8 cellular contexts compared by ENCODE assay signal in the genomic region with DNA sequence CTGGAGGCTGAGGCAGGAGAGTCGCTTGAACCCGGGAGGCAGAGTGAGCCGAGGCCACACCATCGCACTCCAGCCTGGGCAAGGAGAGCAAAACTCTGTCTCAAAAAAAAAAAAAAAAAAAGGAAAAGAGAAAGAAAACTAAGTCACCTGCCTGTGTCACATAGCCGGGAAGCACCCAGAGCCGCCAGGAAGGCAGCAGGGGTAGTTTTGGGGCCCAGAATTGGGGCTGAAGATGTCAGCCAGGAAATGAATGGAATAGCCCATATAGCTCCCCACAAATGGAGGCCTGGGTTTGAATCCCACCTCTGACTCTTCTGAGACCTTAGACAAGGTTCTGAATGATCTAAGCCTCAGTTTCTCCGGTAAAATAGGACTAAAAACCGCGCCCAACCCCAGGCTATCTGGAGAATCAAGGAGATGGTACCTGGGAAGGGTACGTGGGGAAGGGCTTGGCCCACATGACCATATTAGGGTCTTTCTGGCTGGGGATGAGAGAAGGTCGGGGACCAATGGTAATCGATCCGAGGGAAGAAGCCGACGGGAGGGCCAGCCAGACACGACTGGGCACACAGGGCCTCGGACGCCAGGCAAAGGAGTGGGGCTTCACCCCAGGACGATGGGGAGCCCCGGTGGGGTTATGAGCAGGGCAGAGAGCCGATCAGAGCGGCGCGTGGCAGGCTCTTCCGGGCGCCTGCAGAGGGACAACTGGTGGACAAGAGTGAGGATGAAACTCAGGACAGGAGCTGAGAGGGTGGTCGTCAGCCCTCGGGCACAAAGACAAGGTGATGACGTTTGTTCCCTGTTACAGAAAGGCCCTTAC. TPM values are rescaled to one million over a fixed set of nuclear protein-coding genes. Genes with fewer than 3 reads are reported as not detected.
A peak's percentile ranks its signal among the peaks of the same experiment; 100 is the strongest.
DNase-seq lines count a peak whose midpoint lies in the region; ATAC-seq and TF ChIP-seq lines count a peak whose summit lies in the region.

No MANE protein-coding gene starts in this region.

- TF ChIP-seq CTCF in CD14-positive monocyte (IDR thresholded peaks at IDR 0.05): no peak

- H3K27me3 Mint-ChIP-seq in CD14-positive monocyte (ENCODE audit: low read depth in 3 of 3): peaks cover 35 to 45% (median 40%) of the 10 kb centered on the region in 3 donors
- peaks cover 28% of the 10 kb centered on the region for H3K27me3 Mint-ChIP-seq in activated T-helper 2 cell treated with anti-CD3 and anti-CD28 coated beads, Interferon-gamma antibody, Interleukin-2, Interleukin-4, amounts not matched to agents 10 μg/mL and 5 μg/mL and 100 μg/mL, durations not matched to agents 14 hours and 24 hours and 36 hours (ENCODE audit: low read depth)
- peaks cover 32% of the 10 kb centered on the region for H3K27me3 Mint-ChIP-seq in stimulated activated memory B cell treated with anti-CD40 and anti-IgM and Interleukin-4, amounts not matched to agents 10 μg/mL and 1 μg/mL and 100 μg/mL, for 72 hours

- H3K27ac Mint-ChIP-seq in CD14-positive monocyte: peak overlapping the region; percentile 83 to 94 (median 91)
- peak overlapping the region; percentile 89 for H3K27ac Mint-ChIP-seq in activated T-helper 2 cell treated with anti-CD3 and anti-CD28 coated beads, Interferon-gamma antibody, Interleukin-2, Interleukin-4, amounts not matched to agents 10 μg/mL and 5 μg/mL and 100 μg/mL, durations not matched to agents 14 hours and 24 hours and 36 hours
- H3K27ac Mint-ChIP-seq in stimulated activated memory B cell treated with anti-CD40 and anti-IgM and Interleukin-4, amounts not matched to agents 10 μg/mL and 1 μg/mL and 100 μg/mL, for 72 hours: peak overlapping the region; percentile 83

- H3K36me3 Mint-ChIP-seq in CD14-positive monocyte: peaks cover 20 to 26% of the 10 kb centered on the region in 2 donors
- peaks cover 6% of the 10 kb centered on the region for H3K36me3 Mint-ChIP-seq in activated T-helper 2 cell treated with anti-CD3 and anti-CD28 coated beads, Interferon-gamma antibody, Interleukin-2, Interleukin-4, amounts not matched to agents 10 μg/mL and 5 μg/mL and 100 μg/mL, durations not matched to agents 14 hours and 24 hours and 36 hours (ENCODE audit: low read depth)
- peaks cover 4% of the 10 kb centered on the region for H3K36me3 Mint-ChIP-seq in stimulated activated memory B cell treated with anti-CD40 and anti-IgM and Interleukin-4, amounts not matched to agents 10 μg/mL and 1 μg/mL and 100 μg/mL, for 72 hours

- DNase-seq in CD14-positive monocyte (ENCODE audit: low spot score): no peak
- no peak for DNase-seq in activated T-helper 2 cell treated with anti-CD3 and anti-CD28 coated beads, Interferon-gamma antibody, Interleukin-2, Interleukin-4, amounts not matched to agents 10 μg/mL and 5 μg/mL and 100 μg/mL, durations not matched to agents 14 hours and 24 hours and 36 hours (ENCODE audit: low spot score)
- no peak for DNase-seq in GM03348 (ENCODE audit: low spot score)
- DNase-seq in T-helper 9 cell: no peak

- H3K4me3 Mint-ChIP-seq in CD14-positive monocyte: peak overlapping the region; percentile 85 to 94
- H3K4me3 Mint-ChIP-seq in activated T-helper 2 cell treated with anti-CD3 and anti-CD28 coated beads, Interferon-gamma antibody, Interleukin-2, Interleukin-4, amounts not matched to agents 10 μg/mL and 5 μg/mL and 100 μg/mL, durations not matched to agents 14 hours and 24 hours and 36 hours (ENCODE audit: low read depth): peak overlapping the region; percentile 80
- H3K4me3 Mint-ChIP-seq in stimulated activated memory B cell treated with anti-CD40 and anti-IgM and Interleukin-4, amounts not matched to agents 10 μg/mL and 1 μg/mL and 100 μg/mL, for 72 hours: peak overlapping the region; percentile 85

- ATAC-seq in GM19395 (IDR thresholded peaks at IDR 0.05; ENCODE audit: unreplicated experiment): peak; percentile 36
- ATAC-seq in HG03457 (IDR thresholded peaks at IDR 0.05; ENCODE audit: unreplicated experiment): peak; percentile 6
- peak; percentile 60 for ATAC-seq in stimulated activated memory B cell treated with anti-CD40 and anti-IgM and Interleukin-4, amounts not matched to agents 10 μg/mL and 1 μg/mL and 100 μg/mL, for 72 hours

- peaks cover 0 to 29% (median 9%) of the 10 kb centered on the region in 7 donors for H3K9me3 Mint-ChIP-seq in CD14-positive monocyte
- no peaks in the 10 kb centered on the region for H3K9me3 Mint-ChIP-seq in activated T-helper 2 cell treated with anti-CD3 and anti-CD28 coated beads, Interferon-gamma antibody, Interleukin-2, Interleukin-4, amounts not matched to agents 10 μg/mL and 5 μg/mL and 100 μg/mL, durations not matched to agents 14 hours and 24 hours and 36 hours
- no peaks in the 10 kb centered on the region for H3K9me3 Mint-ChIP-seq in stimulated activated memory B cell treated with anti-CD40 and anti-IgM and Interleukin-4, amounts not matched to agents 10 μg/mL and 1 μg/mL and 100 μg/mL, for 72 hours

- intact Hi-C loops in CD14-positive monocyte (cut with micrococcal nuclease): loop anchor here in 1 of 2 donors (2.0 kb wide), 1 partner anchor 50 kb away; no protein-coding TSS in a partner anchor
- intact Hi-C loops in activated T-helper 2 cell treated with anti-CD3 and anti-CD28 coated beads, Interferon-gamma antibody, Interleukin-2, Interleukin-4, amounts not matched to agents 10 μg/mL and 5 μg/mL and 100 μg/mL, durations not matched to agents 14 hours and 24 hours and 36 hours (cut with micrococcal nuclease): loop anchor here (2.0 to 5.0 kb wide), 3 partner anchors 14 to 205 kb away; partner anchors contain the start of genes CCDC124 and PIK3R2

- H3K4me3 ChIP-seq in iPS-11a (ENCODE audit: low read depth, low read length): peak overlapping the region; percentile 53

- peaks cover 48% of the 10 kb centered on the region for H3K4me1 Mint-ChIP-seq in CD14-positive monocyte
- H3K4me1 Mint-ChIP-seq in activated T-helper 2 cell treated with anti-CD3 and anti-CD28 coated beads, Interferon-gamma antibody, Interleukin-2, Interleukin-4, amounts not matched to agents 10 μg/mL and 5 μg/mL and 100 μg/mL, durations not matched to agents 14 hours and 24 hours and 36 hours (ENCODE audit: low read depth): peaks cover 32% of the 10 kb centered on the region
- H3K4me1 Mint-ChIP-seq in stimulated activated memory B cell treated with anti-CD40 and anti-IgM and Interleukin-4, amounts not matched to agents 10 μg/mL and 1 μg/mL and 100 μg/mL, for 72 hours: peaks cover 58% of the 10 kb centered on the region

RNA-seq across cellular contexts. Expression of gene CCDC124, which starts 14.4 kb away (rescaled TPM):
- polyA plus RNA-seq in CD14-positive monocyte: 10 to 100 TPM; 29.7 TPM
- total RNA-seq in activated T-helper 2 cell treated with anti-CD3 and anti-CD28 coated beads, Interferon-gamma antibody, Interleukin-2, Interleukin-4, amounts not matched to agents 10 μg/mL and 5 μg/mL and 100 μg/mL, durations not matched to agents 14 hours and 24 hours and 36 hours: 116 and 123 TPM in 2 replicates

RNA-seq across cellular contexts. Expression of gene KCNN1, which starts 19.7 kb away (rescaled TPM):
- polyA plus RNA-seq in CD14-positive monocyte: not detected
- total RNA-seq in activated T-helper 2 cell treated with anti-CD3 and anti-CD28 coated beads, Interferon-gamma antibody, Interleukin-2, Interleukin-4, amounts not matched to agents 10 μg/mL and 5 μg/mL and 100 μg/mL, durations not matched to agents 14 hours and 24 hours and 36 hours: 0.14 and 0.16 TPM in 2 replicates

Comparison
In these comparisons a context has a peak if more than half of its experiments do, and no peak if none do; other contexts are left out.
1. ATAC-seq: peak in every context shown above with its lines; median percentile 60 in stimulated activated memory B cell treated with anti-CD40 and anti-IgM and Interleukin-4, amounts not matched to agents 10 μg/mL and 1 μg/mL and 100 μg/mL, for 72 hours; 36 in GM19395; 6 in HG03457.